In the genomic region with DNA sequence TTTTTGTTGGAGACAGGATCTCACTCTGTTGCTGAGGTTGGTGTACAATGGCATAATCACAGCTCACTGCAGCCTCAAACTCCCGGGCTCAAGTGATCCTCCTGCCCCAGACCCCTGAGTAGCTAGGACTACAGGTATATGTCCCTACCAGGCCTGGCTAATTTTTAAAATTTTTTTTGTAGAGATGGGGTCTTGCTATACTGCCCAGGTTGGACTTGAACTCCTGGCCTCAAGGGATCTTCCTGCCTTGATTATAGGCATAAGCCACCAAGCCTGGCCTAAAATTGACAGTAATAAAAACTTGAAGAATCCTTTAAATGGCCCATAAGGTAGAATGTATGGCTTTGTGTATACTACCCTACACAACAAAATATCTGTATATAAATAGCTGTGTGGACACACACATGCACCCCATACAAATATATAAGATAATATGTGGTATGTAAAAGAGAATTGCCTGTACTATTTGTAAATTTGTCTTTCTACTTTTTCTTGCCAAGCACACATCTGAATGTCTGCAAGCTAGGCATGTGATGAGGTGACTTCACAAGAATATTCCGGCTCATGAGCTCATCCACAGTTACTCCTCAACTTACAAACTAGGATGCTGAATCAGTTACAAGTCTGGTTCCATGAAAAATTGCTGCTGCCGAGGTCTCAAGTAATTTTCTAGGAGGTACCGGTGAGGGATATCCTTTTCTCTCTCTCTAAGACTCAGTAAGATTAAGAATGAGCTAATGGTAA, we compare ENCODE assay signal across 23 cellular contexts.
"Had no signal": no experiment of that assay in that cellular context is flagged by ENCODE, and none has a peak within 500 bp of the region (broad histone marks: within the 10 kb centered on the region; RNA-seq: fewer than 3 reads in every experiment).

No MANE protein-coding gene starts in this region.

- DNase-seq: activated CD4-positive, alpha-beta T cell treated with anti-CD3 and anti-CD28 coated beads for 48 hours; activated CD4-positive, alpha-beta T cell treated with anti-CD3 and anti-CD28 coated beads, Interleukin-2, amount 50 U/mL, for 4 hours; activated CD4-positive, CD25-positive, alpha-beta regulatory T cell treated with anti-CD3 and anti-CD28 coated beads, Interleukin-2, amount 50 U/mL, for 72 hours; activated CD8-positive, alpha-beta memory T cell treated with anti-CD3 and anti-CD28 coated beads, Interleukin-2, amount 50 U/mL, for 48 hours; activated CD8-positive, alpha-beta T cell treated with anti-CD3 and anti-CD28 coated beads, Interleukin-2, amount 10 ng/mL, durations not matched to agents 7 days and 5 days; activated effector memory CD4-positive, alpha-beta T cell treated with Interleukin-2 at 50 U/mL for 16 hours; activated naive CD4-positive, alpha-beta T cell; activated T-cell treated with anti-CD3 and anti-CD28 coated beads, Interleukin-2, amount 50 U/mL, for 1 hour; KG1; MV-4-11; NCI-H1105; NCI-H1436; NCI-H1694 treated with DMSO at 0.1 percent for 48 hours; NCI-H2081 treated with DMSO at 0.1 percent for 48 hours; NCI-H446; NCI-H524; PC-3; SIG-M5; T-helper 17 cell; T-helper 9 cell had no signal

- ATAC-seq: activated CD8-positive, alpha-beta T cell treated with anti-CD3 and anti-CD28 coated beads, Interleukin-2, amount 10 ng/mL, durations not matched to agents 7 days and 5 days; PC-3; T-helper 17 cell; WTC11 had no signal

- FAIRE-seq: astrocyte, RCC 7860 had no signal
